Comparison of ENCODE assay signal across 1 cellular context in genomic region chr1:32321712-32322291, GRCh38.
TF ChIP-seq lines count a peak whose summit lies in the region.

No MANE protein-coding gene starts in this region.

TF ChIP-seq in HepG2, 621 proteins besides CTCF, POLR2A, EP300 and RAD21 (continued from another document and continues in another):
- TF ChIP-seq E2F5 (CRISPR knock-in tag; conservative IDR thresholded peaks at IDR 0.05) (no peak), KAT8 (CRISPR knock-in tag; IDR thresholded peaks at IDR 0.05) (peak; percentile 78), SCMH1 (CRISPR knock-in tag; IDR thresholded peaks at IDR 0.05; ENCODE audit: borderline replicate concordance) (no peak), ZNF18 (CRISPR knock-in tag; IDR thresholded peaks at IDR 0.05; ENCODE audit: insufficient replicate concordance) (peak; percentile 37), DMTF1 (CRISPR knock-in tag; IDR thresholded peaks at IDR 0.05) (no peak), NCOA5 (CRISPR knock-in tag; IDR thresholded peaks at IDR 0.05) (no peak), MTF1 (CRISPR knock-in tag; IDR thresholded peaks at IDR 0.05) (no peak), ZNF772 (CRISPR knock-in tag; IDR thresholded peaks at IDR 0.05) (no peak), SOX13 (IDR thresholded peaks at IDR 0.05) (no peak), SOX13 (CRISPR knock-in tag; conservative IDR thresholded peaks at IDR 0.05 in 1 of 2, IDR thresholded peaks at IDR 0.05 in 1 of 2) (peak in 1 of 2 experiments; percentile 71; a peak in 2 of 4 replicates), HNRNPL (IDR thresholded peaks at IDR 0.05; ENCODE audit: low read depth, low read length) (no peak), ZNF574 (CRISPR knock-in tag; IDR thresholded peaks at IDR 0.05) (peak; percentile 59; the same call in 1 of the 2 replicates), ZBTB10 (CRISPR knock-in tag; IDR thresholded peaks at IDR 0.05; ENCODE audit: borderline replicate concordance) (no peak), NFIC (IDR thresholded peaks at IDR 0.05; ENCODE audit: low read length) (peak; percentile 74), ZNF143 (CRISPR knock-in tag; IDR thresholded peaks at IDR 0.05) (no peak), GTF3A (CRISPR knock-in tag; conservative IDR thresholded peaks at IDR 0.05) (no peak), ZNF10 (CRISPR knock-in tag; IDR thresholded peaks at IDR 0.05; ENCODE audit: borderline replicate concordance, low read depth) (no peak), BRD4 (CRISPR knock-in tag; IDR thresholded peaks at IDR 0.05) (peak; percentile 67; the same call in 1 of the 2 replicates), ZNF572 (CRISPR knock-in tag; IDR thresholded peaks at IDR 0.05) (no peak), TRIM24 (CRISPR knock-in tag; IDR thresholded peaks at IDR 0.05) (0 out of 2 replicates have a peak, but pooled peaks have one; percentile 25), ZNF451 (CRISPR knock-in tag; IDR thresholded peaks at IDR 0.05) (no peak), WIZ (CRISPR knock-in tag; IDR thresholded peaks at IDR 0.05) (no peak), KLF9 (CRISPR knock-in tag; IDR thresholded peaks at IDR 0.05; ENCODE audit: low read depth) (no peak), THAP7 (CRISPR knock-in tag; IDR thresholded peaks at IDR 0.05) (no peak), ZHX2 (IDR thresholded peaks at IDR 0.05; ENCODE audit: low read depth) (no peak), ZHX2 (CRISPR knock-in tag; IDR thresholded peaks at IDR 0.05; ENCODE audit: borderline replicate concordance) (no peak), ZNF136 (CRISPR knock-in tag; IDR thresholded peaks at IDR 0.05; ENCODE audit: low read depth) (no peak), ZNF577 (CRISPR knock-in tag; IDR thresholded peaks at IDR 0.05; ENCODE audit: borderline replicate concordance, low read depth) (no peak), MLX (CRISPR knock-in tag; IDR thresholded peaks at IDR 0.05) (peak; percentile 74; the same call in 1 of the 2 replicates), FOXP4 (CRISPR knock-in tag; IDR thresholded peaks at IDR 0.05) (peak; percentile 90), ZBTB42 (CRISPR knock-in tag; IDR thresholded peaks at IDR 0.05) (no peak), MLXIP (CRISPR knock-in tag; IDR thresholded peaks at IDR 0.05; ENCODE audit: borderline replicate concordance) (no peak), ZKSCAN5 (CRISPR knock-in tag; IDR thresholded peaks at IDR 0.05) (peak; percentile 66; the same call in 1 of the 2 replicates), CEBPB (IDR thresholded peaks at IDR 0.05; ENCODE audit: borderline replicate concordance, low read depth, low read length) (no peak), RORA (CRISPR knock-in tag; IDR thresholded peaks at IDR 0.05) (no peak)
